7 cellular contexts compared by ENCODE assay signal in the genomic region with DNA sequence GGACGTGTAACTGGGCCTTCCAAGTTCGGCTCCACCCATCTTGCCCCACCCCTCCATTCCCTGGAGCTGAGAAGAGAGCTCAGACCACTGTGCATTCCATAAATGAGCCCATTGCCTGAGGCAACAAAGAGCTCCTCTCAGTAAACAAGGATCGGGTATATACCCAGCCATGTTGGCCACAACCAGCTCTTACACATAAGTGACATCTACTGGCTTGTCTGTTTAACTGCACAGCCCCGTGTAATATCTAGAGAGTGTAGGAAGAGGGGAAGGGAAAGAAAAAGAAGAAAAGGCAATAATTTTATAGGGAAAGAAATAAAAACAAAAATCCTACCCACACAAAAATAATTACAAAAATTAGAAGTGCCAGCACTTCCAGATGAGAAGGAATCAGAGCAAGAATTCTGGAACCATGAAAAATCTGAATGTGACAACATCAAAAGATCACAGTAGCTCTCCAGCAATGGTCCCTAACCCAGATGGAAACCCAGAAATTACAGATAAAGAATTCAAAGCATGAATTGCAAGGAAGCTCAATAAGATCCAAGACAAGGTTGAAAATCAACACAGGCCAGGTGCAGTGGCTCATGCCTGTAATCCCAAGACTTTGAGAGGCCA.
DNase-seq lines count a peak whose midpoint lies in the region; ATAC-seq and TF ChIP-seq lines count a peak whose summit lies in the region.

No MANE protein-coding gene starts in this region.

- H3K36me3 ChIP-seq in HCT116 (ENCODE audit: control insufficient read depth in 1 of 2, insufficient read depth in 2 of 2, low read length in 2 of 2), result no peaks in the 10 kb centered on the region
- H3K36me3 ChIP-seq in OCI-LY1 (ENCODE audit: insufficient read depth, low read length), result no peaks in the 10 kb centered on the region

- no peak for TF ChIP-seq POLR2A in HCT116 (IDR thresholded peaks at IDR 0.05; ENCODE audit: borderline replicate concordance, extremely low read depth, insufficient read depth, insufficient read length)

- peak; percentile 81 for TF ChIP-seq RAD21 in HCT116 (IDR thresholded peaks at IDR 0.05; ENCODE audit: low read depth)

- ATAC-seq in HCT116 (peak; percentile 99), left cardiac atrium (peak; percentile 68 to 78)

- H3K9me3 Mint-ChIP-seq in type B pancreatic cell, result peaks cover 5% of the 10 kb centered on the region

- H3K4me3 ChIP-seq in HCT116 (replicated peaks in 1 of 2; ENCODE audit: low read depth in 1 of 2, low read length in 2 of 2) (no peak overlapping the region), OCI-LY1 (ENCODE audit: low read depth, low read length, poor library complexity, severe bottlenecking) (peak overlapping the region; percentile 31)

- H3F3A ChIP-seq in OCI-LY1 (ENCODE audit: insufficient read depth, low read length), result no peaks in the 10 kb centered on the region

- no peaks in the 10 kb centered on the region for H4K20me1 ChIP-seq in HCT116 (ENCODE audit: insufficient read depth)
- no peaks in the 10 kb centered on the region for H4K20me1 ChIP-seq in OCI-LY1 (ENCODE audit: insufficient read depth, low read length)

- H3K4me3 Mint-ChIP-seq in type B pancreatic cell, result no peak overlapping the region

- TF ChIP-seq CTCF in HCT116 (IDR thresholded peaks at IDR 0.05 in 2 of 3, conservative IDR thresholded peaks at IDR 0.05 in 1 of 3; ENCODE audit: borderline replicate concordance in 1 of 3, insufficient read depth in 1 of 3, low read depth in 2 of 3, low read length in 2 of 3) (peak; percentile 54 to 63 (median 54); a peak in 5 of 6 replicates), OCI-LY1 (IDR thresholded peaks at IDR 0.05; ENCODE audit: low read length) (peak; percentile 96), type B pancreatic cell (conservative IDR thresholded peaks at IDR 0.05) (peak; percentile 41)

- intact Hi-C loops in HCT116 (cut with micrococcal nuclease), result loop anchor here (1.0 to 5.0 kb wide), 2 partner anchors 325 to 365 kb away; no protein-coding TSS in a partner anchor
- intact Hi-C loops in left cardiac atrium (cut with DNase I), result loop anchor here in 1 of 2 donors (1.0 to 5.0 kb wide), 2 partner anchors 315 to 365 kb away; no protein-coding TSS in a partner anchor

- no peaks in the 10 kb centered on the region for H3K36me3 Mint-ChIP-seq in type B pancreatic cell

- no peaks in the 10 kb centered on the region for H3K9me2 ChIP-seq in HCT116 (ENCODE audit: insufficient read depth)
- H3K9me2 ChIP-seq in OCI-LY1 (ENCODE audit: low read depth, low read length), result no peaks in the 10 kb centered on the region

- H3K4me2 ChIP-seq in HCT116 (ENCODE audit: low read length) (no peak overlapping the region), OCI-LY1 (ENCODE audit: low read length) (peak overlapping the region; percentile 52)

- H3K27me3 ChIP-seq in HCT116 (ENCODE audit: insufficient read depth, low read length), result no peaks in the 10 kb centered on the region
- no peaks in the 10 kb centered on the region for H3K27me3 ChIP-seq in OCI-LY1 (ENCODE audit: insufficient read depth, low read length)

- DNase-seq in GM04504 (ENCODE audit: low read depth) (peak; percentile 43), HCT116 (ENCODE audit: low read depth, low spot score) (peak; percentile 34), left cardiac atrium (no peak), type B pancreatic cell (ENCODE audit: extremely low spot score, unreplicated experiment) (no peak), medulla oblongata (ENCODE audit: extremely low spot score) (no peak)
- peak; percentile 67 for DNase-seq in activated effector memory CD4-positive, alpha-beta T cell treated with anti-CD3 and anti-CD28 coated beads, Interleukin-2, amount 50 U/mL, for 16 hours

- H3K79me2 ChIP-seq in HCT116 (ENCODE audit: insufficient read depth, low read length), result no peaks in the 10 kb centered on the region
- H3K79me2 ChIP-seq in OCI-LY1 (ENCODE audit: insufficient read depth, low read length), result no peaks in the 10 kb centered on the region

- H3K9me3 ChIP-seq in HCT116 (ENCODE audit: control insufficient read depth in 1 of 2, insufficient read depth in 1 of 2, low read depth in 1 of 2, low read length in 2 of 2) (no peaks in the 10 kb centered on the region), OCI-LY1 (ENCODE audit: low read length) (peaks cover 2% of the 10 kb centered on the region; the same call in 1 of the 2 replicates)

- H3K4me1 ChIP-seq in HCT116 (ENCODE audit: control insufficient read depth in 1 of 2, insufficient read depth in 2 of 2, low read length in 2 of 2) (no peaks in the 10 kb centered on the region), OCI-LY1 (ENCODE audit: insufficient read depth, low read length, severe bottlenecking) (peaks cover 57% of the 10 kb centered on the region)

- RAD21 ChIA-PET in HCT116 (lab: Charles Lee; ENCODE audit: low non-redundant PET in 1 of 2, low total read pairs in 2 of 2, uncharacterized antibody in 2 of 2, unreplicated experiment in 2 of 2), result interaction anchor here (0.6 to 1.6 kb wide), 3 partner anchors 289 to 365 kb away, joined by 3 to 10 read pairs (median 6); no protein-coding TSS in a partner anchor

- H3K27ac ChIP-seq in HCT116 (ENCODE audit: low read depth, low read length) (no peak overlapping the region), OCI-LY1 (ENCODE audit: low read depth, low read length, poor library complexity, severe bottlenecking) (peak overlapping the region; percentile 87)

- POLR2A ChIA-PET in HCT116 (lab: Charles Lee), result no interaction called here

- H2AFZ ChIP-seq in HCT116 (ENCODE audit: low read depth, low read length, poor library complexity, severe bottlenecking) (peak overlapping the region; percentile 68), OCI-LY1 (ENCODE audit: low read length) (no peak overlapping the region)

- BruUV-seq in HCT116 (replicated peaks; lab: Mats Ljungman, UMichigan), result no TSS peak

- no peak overlapping the region for H3K9ac ChIP-seq in HCT116 (ENCODE audit: low read length)
- peak overlapping the region; percentile 44 for H3K9ac ChIP-seq in OCI-LY1 (ENCODE audit: low read length)

- H3K4me1 Mint-ChIP-seq in type B pancreatic cell (ENCODE audit: unreplicated experiment), result peaks cover 8% of the 10 kb centered on the region

- CTCF ChIA-PET in HCT116 (lab: Charles Lee), result interaction anchor here (0.6 to 2.1 kb wide), 14 partner anchors 10 to 1273 kb away, joined by 3 to 57 read pairs (median 3); no protein-coding TSS in a partner anchor

- no peaks in the 10 kb centered on the region for H3K27me3 Mint-ChIP-seq in type B pancreatic cell

- H3K27ac Mint-ChIP-seq in type B pancreatic cell, result no peak overlapping the region

TF ChIP-seq in HCT116, 20 proteins besides CTCF, POLR2A, EP300 and RAD21:
- TF ChIP-seq EZH2 (IDR thresholded peaks at IDR 0.05) (no peak), ELF1 (IDR thresholded peaks at IDR 0.05; ENCODE audit: borderline replicate concordance, low read depth) (no peak), TCF7L2 (IDR thresholded peaks at IDR 0.05; ENCODE audit: borderline replicate concordance, extremely low read depth, insufficient read depth, insufficient read length) (no peak), JUND (IDR thresholded peaks at IDR 0.05) (no peak), YY1 (IDR thresholded peaks at IDR 0.05; ENCODE audit: extremely low read depth, insufficient replicate concordance, low read depth, low read length) (no peak), FOSL1 (IDR thresholded peaks at IDR 0.05; ENCODE audit: low read depth) (no peak), EZH2phosphoT487 (IDR thresholded peaks at IDR 0.05; ENCODE audit: borderline replicate concordance) (no peak), EGR1 (IDR thresholded peaks at IDR 0.05; ENCODE audit: low read depth) (no peak), SRF (IDR thresholded peaks at IDR 0.05; ENCODE audit: low read depth) (no peak), CEBPB (IDR thresholded peaks at IDR 0.05; ENCODE audit: low read depth) (no peak), SP1 (IDR thresholded peaks at IDR 0.05; ENCODE audit: low read depth) (no peak)
- TF ChIP-seq, protein P1, sequence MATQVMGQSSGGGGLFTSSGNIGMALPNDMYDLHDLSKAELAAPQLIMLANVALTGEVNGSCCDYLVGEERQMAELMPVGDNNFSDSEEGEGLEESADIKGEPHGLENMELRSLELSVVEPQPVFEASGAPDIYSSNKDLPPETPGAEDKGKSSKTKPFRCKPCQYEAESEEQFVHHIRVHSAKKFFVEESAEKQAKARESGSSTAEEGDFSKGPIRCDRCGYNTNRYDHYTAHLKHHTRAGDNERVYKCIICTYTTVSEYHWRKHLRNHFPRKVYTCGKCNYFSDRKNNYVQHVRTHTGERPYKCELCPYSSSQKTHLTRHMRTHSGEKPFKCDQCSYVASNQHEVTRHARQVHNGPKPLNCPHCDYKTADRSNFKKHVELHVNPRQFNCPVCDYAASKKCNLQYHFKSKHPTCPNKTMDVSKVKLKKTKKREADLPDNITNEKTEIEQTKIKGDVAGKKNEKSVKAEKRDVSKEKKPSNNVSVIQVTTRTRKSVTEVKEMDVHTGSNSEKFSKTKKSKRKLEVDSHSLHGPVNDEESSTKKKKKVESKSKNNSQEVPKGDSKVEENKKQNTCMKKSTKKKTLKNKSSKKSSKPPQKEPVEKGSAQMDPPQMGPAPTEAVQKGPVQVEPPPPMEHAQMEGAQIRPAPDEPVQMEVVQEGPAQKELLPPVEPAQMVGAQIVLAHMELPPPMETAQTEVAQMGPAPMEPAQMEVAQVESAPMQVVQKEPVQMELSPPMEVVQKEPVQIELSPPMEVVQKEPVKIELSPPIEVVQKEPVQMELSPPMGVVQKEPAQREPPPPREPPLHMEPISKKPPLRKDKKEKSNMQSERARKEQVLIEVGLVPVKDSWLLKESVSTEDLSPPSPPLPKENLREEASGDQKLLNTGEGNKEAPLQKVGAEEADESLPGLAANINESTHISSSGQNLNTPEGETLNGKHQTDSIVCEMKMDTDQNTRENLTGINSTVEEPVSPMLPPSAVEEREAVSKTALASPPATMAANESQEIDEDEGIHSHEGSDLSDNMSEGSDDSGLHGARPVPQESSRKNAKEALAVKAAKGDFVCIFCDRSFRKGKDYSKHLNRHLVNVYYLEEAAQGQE (IDR thresholded peaks at IDR 0.05; ENCODE audit: low read depth), result no peak

Comparison
In these comparisons a context has a peak if more than half of its experiments do, and no peak if none do; other contexts are left out.
1. DNase-seq: peak in GM04504 (single experiment), HCT116 (single experiment) and activated effector memory CD4-positive, alpha-beta T cell treated with anti-CD3 and anti-CD28 coated beads, Interleukin-2, amount 50 U/mL, for 16 hours (single experiment); none in left cardiac atrium (single experiment), type B pancreatic cell (single experiment) and medulla oblongata (single experiment).
2. CTCF ChIP-seq: peak in every context shown above with its lines; median percentile 96 in OCI-LY1; 54 in HCT116; 41 in type B pancreatic cell.